20 cellular contexts compared by ENCODE assay signal in the genomic region with DNA sequence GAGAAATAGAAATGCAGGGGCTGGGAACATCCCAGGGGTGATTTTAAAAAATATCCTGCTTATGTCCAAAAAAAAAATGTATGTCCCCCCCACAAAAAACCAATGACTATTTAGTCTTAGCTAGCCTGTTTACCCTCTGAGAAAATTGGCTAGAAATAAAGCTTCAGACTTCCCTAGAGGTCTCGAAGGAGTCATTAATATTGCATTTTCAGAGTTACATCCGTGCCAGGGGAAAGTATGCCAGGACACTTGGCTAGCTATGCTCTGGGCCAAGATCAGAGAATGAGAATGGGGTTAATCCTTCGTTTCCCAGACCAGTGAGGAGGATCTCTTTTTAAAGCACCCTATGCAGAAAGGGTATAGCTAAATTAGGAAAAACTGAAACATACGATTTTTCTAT.
"Had no signal": no experiment of that assay in that cellular context is flagged by ENCODE, and none has a peak within 500 bp of the region (broad histone marks: within the 10 kb centered on the region; RNA-seq: fewer than 3 reads in every experiment).

No MANE protein-coding gene starts in this region.

- ATAC-seq: esophagus mucosa; gastrocnemius medialis; lower lobe of right lung; natural killer cell treated with Interleukin-12 subunit alpha and Interleukin-12 subunit beta and Interleukin-15 and Interleukin-18, amount 100 ng/mL, for 72 hours; stimulated activated effector memory CD8-positive, alpha-beta T cell treated with anti-CD3 and anti-CD28 coated beads, Interleukin-12 subunit alpha, Interleukin-12 subunit beta, amount 100 ng/mL, for 72 hours; upper lobe of right lung had no signal

- H3K27ac ChIP-seq: gastrocnemius medialis, left ventricle myocardium inferior, lower lobe of right lung, parathyroid adenoma, prostate gland, tibial artery, upper lobe of right lung had no signal

- H3K9me3 ChIP-seq: gastrocnemius medialis, heart right ventricle, left ventricle myocardium inferior, lower lobe of right lung, prostate gland, tibial artery, upper lobe of right lung had no signal

- FAIRE-seq: small intestine had no signal

- H3K9me3 Mint-ChIP-seq: memory B cell; mesothelial cell of epicardium; stimulated activated effector memory CD8-positive, alpha-beta T cell treated with anti-CD3 and anti-CD28 coated beads, Interleukin-12 subunit alpha, Interleukin-12 subunit beta, amount 100 ng/mL, for 72 hours; stimulated activated naive CD8-positive, alpha-beta T cell treated with anti-CD3 and anti-CD28 coated beads, Interleukin-15, Interleukin-2, amounts not matched to agents 100 ng/mL and 50 ng/mL, for 24 hours had no signal

- H3K79me2 ChIP-seq: parathyroid adenoma had no signal

- H3K27ac Mint-ChIP-seq: memory B cell; mesothelial cell of epicardium; natural killer cell treated with Interleukin-12 subunit alpha and Interleukin-12 subunit beta and Interleukin-15 and Interleukin-18, amount 100 ng/mL, for 72 hours; stimulated activated effector memory CD8-positive, alpha-beta T cell treated with anti-CD3 and anti-CD28 coated beads, Interleukin-12 subunit alpha, Interleukin-12 subunit beta, amount 100 ng/mL, for 72 hours; stimulated activated naive CD8-positive, alpha-beta T cell treated with anti-CD3 and anti-CD28 coated beads, Interleukin-15, Interleukin-2, amounts not matched to agents 100 ng/mL and 50 ng/mL, for 24 hours had no signal

- H3K27me3 ChIP-seq: gastrocnemius medialis, heart right ventricle, tibial artery, upper lobe of right lung had no signal

- H3K27me3 Mint-ChIP-seq: natural killer cell treated with Interleukin-12 subunit alpha and Interleukin-12 subunit beta and Interleukin-15 and Interleukin-18, amount 100 ng/mL, for 72 hours; stimulated activated naive CD8-positive, alpha-beta T cell treated with anti-CD3 and anti-CD28 coated beads, Interleukin-15, Interleukin-2, amounts not matched to agents 100 ng/mL and 50 ng/mL, for 24 hours had no signal

- H3K36me3 ChIP-seq: gastrocnemius medialis, heart right ventricle, left ventricle myocardium inferior, lower lobe of right lung, prostate gland, tibial artery, upper lobe of right lung had no signal

- H3K4me3 Mint-ChIP-seq: memory B cell; mesothelial cell of epicardium; natural killer cell treated with Interleukin-12 subunit alpha and Interleukin-12 subunit beta and Interleukin-15 and Interleukin-18, amount 100 ng/mL, for 72 hours; stimulated activated effector memory CD8-positive, alpha-beta T cell treated with anti-CD3 and anti-CD28 coated beads, Interleukin-12 subunit alpha, Interleukin-12 subunit beta, amount 100 ng/mL, for 72 hours; stimulated activated naive CD8-positive, alpha-beta T cell treated with anti-CD3 and anti-CD28 coated beads, Interleukin-15, Interleukin-2, amounts not matched to agents 100 ng/mL and 50 ng/mL, for 24 hours had no signal

- H3K9ac ChIP-seq: parathyroid adenoma had no signal

- H3K4me3 ChIP-seq: gastrocnemius medialis, heart right ventricle, left ventricle myocardium inferior, lower lobe of right lung, prostate gland, tibial artery, upper lobe of right lung had no signal

- H2AFZ ChIP-seq: parathyroid adenoma had no signal

- H3K36me3 Mint-ChIP-seq: memory B cell; mesothelial cell of epicardium; natural killer cell treated with Interleukin-12 subunit alpha and Interleukin-12 subunit beta and Interleukin-15 and Interleukin-18, amount 100 ng/mL, for 72 hours; stimulated activated effector memory CD8-positive, alpha-beta T cell treated with anti-CD3 and anti-CD28 coated beads, Interleukin-12 subunit alpha, Interleukin-12 subunit beta, amount 100 ng/mL, for 72 hours had no signal

- DNase-seq: effector memory CD4-positive, alpha-beta T cell; gastrocnemius medialis; heart right ventricle; islet precursor cell; left ventricle myocardium inferior; lower lobe of right lung; small intestine; stimulated activated CD4-positive, alpha-beta T cell treated with anti-CD3 and anti-CD28 coated beads, Interleukin-12 subunit alpha, Interleukin-12 subunit beta, amount 100 ng/mL, for 4 hours; stimulated activated CD4-positive, alpha-beta T cell treated with anti-CD3 and anti-CD28 coated beads, Interleukin-2, amount 100 ng/mL, for 48 hours; stimulated activated CD8-positive, alpha-beta memory T cell treated with anti-CD3 and anti-CD28 coated beads, Interleukin-4, amount 100 ng/mL, for 48 hours; tibial artery; upper lobe of right lung had no signal

- H3K4me1 ChIP-seq: gastrocnemius medialis, heart right ventricle, left ventricle myocardium inferior, lower lobe of right lung, parathyroid adenoma, prostate gland, tibial artery, upper lobe of right lung had no signal

- H3K4me1 Mint-ChIP-seq: memory B cell; mesothelial cell of epicardium; stimulated activated effector memory CD8-positive, alpha-beta T cell treated with anti-CD3 and anti-CD28 coated beads, Interleukin-12 subunit alpha, Interleukin-12 subunit beta, amount 100 ng/mL, for 72 hours had no signal
